14 cellular contexts compared by ENCODE assay signal in the genomic region with DNA sequence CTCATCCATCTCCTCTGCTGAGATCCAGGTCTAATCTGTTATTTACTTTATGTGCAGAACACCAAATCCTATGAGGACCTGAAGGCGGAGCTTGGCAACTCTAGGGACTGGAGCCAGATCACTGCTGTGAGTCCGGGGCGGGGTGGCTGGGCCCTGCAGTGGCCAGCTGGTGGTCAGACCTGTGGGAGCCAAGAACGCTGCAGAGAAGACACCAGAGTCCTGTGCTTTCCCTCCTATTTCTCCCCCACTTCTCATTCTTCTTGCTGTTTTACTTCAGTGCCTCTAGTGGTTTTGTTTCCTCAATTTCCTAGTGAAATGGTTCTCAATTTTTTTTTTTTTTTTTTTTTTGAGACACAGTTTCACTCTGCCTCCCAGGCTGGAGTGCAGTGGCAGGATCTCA. TPM values are rescaled to one million over a fixed set of nuclear protein-coding genes. Genes with fewer than 3 reads are reported as not detected.
A peak's percentile ranks its signal among the peaks of the same experiment; 100 is the strongest.
DNase-seq lines count a peak whose midpoint lies in the region; ATAC-seq, FAIRE-seq and TF ChIP-seq lines count a peak whose summit lies in the region.
"Had no signal": no experiment of that assay in that cellular context is flagged by ENCODE, and none has a peak within 500 bp of the region (broad histone marks: within the 10 kb centered on the region; RNA-seq: fewer than 3 reads in every experiment).

No MANE protein-coding gene starts in this region.

- TF ChIP-seq RAD21 in Ishikawa (IDR thresholded peaks at IDR 0.05; ENCODE audit: low read depth) (no peak), HepG2 (CRISPR knock-in tag; IDR thresholded peaks at IDR 0.05) (no peak)

- no peaks in the 10 kb centered on the region for H4K20me1 ChIP-seq in HepG2 (ENCODE audit: insufficient read depth, low read length)

- H3K27me3 ChIP-seq in HepG2 (ENCODE audit: control insufficient read depth in 1 of 2, insufficient read depth in 2 of 2, low read length in 2 of 2) (no peaks in the 10 kb centered on the region), testis (no peaks in the 10 kb centered on the region)
- H3K27me3 ChIP-seq: dorsolateral prefrontal cortex had no signal

- H3K9ac ChIP-seq in HepG2 (ENCODE audit: insufficient read depth, low read depth, low read length) = no peak overlapping the region

- H2AFZ ChIP-seq in HepG2 (ENCODE audit: low read length) = no peak overlapping the region

- WGBS in HepG2 (ENCODE audit: low lambda C conversion rate) = 93% methylated on average over 4 of the region's 4 CpGs
- WGBS in testis, 2 donors = 51 to 61% methylated on average over 4 of the region's 4 CpGs

- no peak for ATAC-seq in HepG2
- ATAC-seq in HG03460 (IDR thresholded peaks at IDR 0.05; ENCODE audit: unreplicated experiment) = no peak
- ATAC-seq: GM12878, SK-N-SH treated with all-trans-retinoic acid at 6 μM for 48 hours had no signal

- intact Hi-C loops in HepG2 (cut with micrococcal nuclease; ENCODE audit: unreplicated experiment) = no loop called here
- intact Hi-C loops in testis (cut with DNase I; ENCODE audit: low total_unique reads) = no loop called here

- H3K36me3 ChIP-seq in HepG2 (replicated peaks in 1 of 2; ENCODE audit: control insufficient read depth in 1 of 2, insufficient read depth in 2 of 2, low read length in 2 of 2) (peaks cover 41 to 86% of the 10 kb centered on the region in 2 experiments), testis (ENCODE audit: low read depth, missing control alignments) (no peaks in the 10 kb centered on the region)

- no peak for FAIRE-seq in HepG2 (lab: Jason Lieb, UNC)
- FAIRE-seq: GM12878 had no signal

- H3K4me3 ChIP-seq in HepG2 (replicated peaks in 1 of 3; ENCODE audit: insufficient read depth in 1 of 3, low read depth in 2 of 3, low read length in 3 of 3) = no peak overlapping the region
- H3K4me3 ChIP-seq in testis = no peak overlapping the region
- H3K4me3 ChIP-seq: dorsolateral prefrontal cortex, GM12878 had no signal

- in situ Hi-C loops in HepG2 (cut with HindIII; ENCODE audit: extremely low pct_ligation_motif_present, low pct_unique_long_range_greater_than_20kb) = no loop called here

- DNase-seq in SKM-1 (lab: John Stamatoyannopoulos, UW; ENCODE audit: unreplicated experiment) (peak; percentile 14), HepG2 (ENCODE audit: low spot score) (no peak), testis (peak; percentile 61), NCI-H774 (lab: John Stamatoyannopoulos, UW) (no peak), NCI-H146 treated with DMSO at 0.1 percent for 48 hours (lab: John Stamatoyannopoulos, UW; ENCODE audit: unreplicated experiment) (no peak)
- DNase-seq: activated gamma-delta T cell; CD4-positive, CD25-positive, alpha-beta regulatory T cell; occipital lobe had no signal

- TF ChIP-seq POLR2A in HepG2 (IDR thresholded peaks at IDR 0.05; ENCODE audit: insufficient read depth in 1 of 2, low read depth in 2 of 2, low read length in 2 of 2) (no peak), testis (IDR thresholded peaks at IDR 0.05) (no peak)

- TF ChIP-seq CTCF in HepG2 (CRISPR knock-in tag; IDR thresholded peaks at IDR 0.05) (no peak), testis (IDR thresholded peaks at IDR 0.05) (no peak)

- POLR2A ChIA-PET in HepG2 (lab: Yijun Ruan, JAX) = interaction anchor here (0.7 to 1.0 kb wide), 2 partner anchors 19 to 20 kb away, joined by 3 read pairs; a partner anchor contains a TSS

- BruUV-seq in HepG2 (replicated peaks; lab: Mats Ljungman, UMichigan) = no TSS peak

- no peak overlapping the region for H3K4me2 ChIP-seq in HepG2 (ENCODE audit: low read depth, low read length)

- CTCF ChIA-PET in HepG2 (lab: Yijun Ruan, JAX; ENCODE audit: low intra/inter-chr PET ratio, low total read pairs) = no interaction called here

- no peaks in the 10 kb centered on the region for H3K79me2 ChIP-seq in HepG2 (ENCODE audit: insufficient read depth, low read length)

- TF ChIP-seq EP300 in Ishikawa (IDR thresholded peaks at IDR 0.05; ENCODE audit: borderline replicate concordance) (no peak), HepG2 (IDR thresholded peaks at IDR 0.05; ENCODE audit: low read depth in 2 of 2, low read length in 2 of 2) (no peak), HepG2 (CRISPR knock-in tag; IDR thresholded peaks at IDR 0.05; ENCODE audit: borderline replicate concordance) (no peak)

- H3K9me3 ChIP-seq in HepG2 (ENCODE audit: low read length) (no peaks in the 10 kb centered on the region), testis (no peaks in the 10 kb centered on the region)

- H3K4me1 ChIP-seq in HepG2 (ENCODE audit: insufficient read depth, low read length) (peaks cover 35% of the 10 kb centered on the region), testis (peaks cover 3% of the 10 kb centered on the region)

- no peak overlapping the region for H3K27ac ChIP-seq in HepG2 (ENCODE audit: extremely low read length, insufficient read depth, low read length)
- no peak overlapping the region for H3K27ac ChIP-seq in testis

RNA-seq across cellular contexts. Expression of a gene that starts 19.7 kb away (rescaled TPM):
- total RNA-seq in HepG2 (2016; rRNA removed; fragmentation: Illumina TruSeq; extraction: Trizol) = 301 and 337 TPM in 2 replicates
- 59.0 and 67.7 TPM in 2 replicates for total RNA-seq in HepG2 (2016; cell fraction: cytosol; rRNA removed; fragmentation: Illumina TruSeq; extraction: Trizol; ENCODE audit: low read depth)
- 281 and 313 TPM in 2 replicates for total RNA-seq in HepG2 (2016; cell fraction: insoluble cytoplasmic fraction; rRNA removed; fragmentation: Illumina TruSeq; extraction: Trizol)
- 183 and 224 TPM in 2 replicates for total RNA-seq in HepG2 (2016; cell fraction: membrane; rRNA removed; fragmentation: Illumina TruSeq; extraction: Trizol)
- total RNA-seq in HepG2 (2016; cell fraction: nucleus; rRNA removed; fragmentation: Illumina TruSeq; extraction: Trizol) = 188 and 190 TPM in 2 replicates
- 287 and 352 TPM in 2 replicates for polyA plus RNA-seq in HepG2 (2011; rRNA removed)
- 169 and 211 TPM in 2 replicates for polyA plus RNA-seq in HepG2 (2011; cell fraction: cytosol; rRNA removed)
- polyA plus RNA-seq in HepG2 (2011; cell fraction: nucleus; rRNA removed) = 756 and 778 TPM in 2 replicates
- 201 and 249 TPM in 2 replicates for polyA plus RNA-seq in HepG2 (2012)
- 85.6 and 100 TPM in 2 replicates for polyA plus RNA-seq in HepG2 (2016; cell fraction: cytosol; fragmentation: Illumina TruSeq; extraction: Trizol; ENCODE audit: low read depth)
- 215 and 265 TPM in 2 replicates for polyA plus RNA-seq in HepG2 (2016; cell fraction: insoluble cytoplasmic fraction; fragmentation: Illumina TruSeq; extraction: Trizol; ENCODE audit: low read depth)
- 117 and 144 TPM in 2 replicates for polyA plus RNA-seq in HepG2 (2016; cell fraction: membrane; fragmentation: Illumina TruSeq; extraction: Trizol; ENCODE audit: low read depth)
- 336 and 399 TPM in 2 replicates for polyA plus RNA-seq in HepG2 (2016; cell fraction: nucleus; fragmentation: Illumina TruSeq; extraction: Trizol; ENCODE audit: insufficient read depth, low read depth)
- 0.19 and 699 TPM in 2 replicates for polyA minus RNA-seq in HepG2 (2011; rRNA and poly(A)+ RNA removed; ENCODE audit: low replicate concordance)
- 138 and 156 TPM in 2 replicates for polyA minus RNA-seq in HepG2 (2011; cell fraction: cytosol; rRNA and poly(A)+ RNA removed)
- 112 and 120 TPM in 2 replicates for polyA minus RNA-seq in HepG2 (2011; cell fraction: nucleus; rRNA and poly(A)+ RNA removed)
- total RNA-seq in testis = under 1 TPM; 0.50 to 0.71 TPM
- 1.6 TPM for polyA plus RNA-seq in testis (ENCODE audit: insufficient read depth, low read depth, low replicate concordance)
- total RNA-seq: occipital lobe, temporal lobe had no signal

RNA-seq across cellular contexts. Expression of a gene that starts 38.9 kb away (rescaled TPM):
- 78.5 and 91.0 TPM in 2 replicates for total RNA-seq in HepG2 (2016; rRNA removed; fragmentation: Illumina TruSeq; extraction: Trizol)
- total RNA-seq in HepG2 (2016; cell fraction: cytosol; rRNA removed; fragmentation: Illumina TruSeq; extraction: Trizol; ENCODE audit: low read depth) = 61.6 and 62.5 TPM in 2 replicates
- 72.7 and 92.2 TPM in 2 replicates for total RNA-seq in HepG2 (2016; cell fraction: insoluble cytoplasmic fraction; rRNA removed; fragmentation: Illumina TruSeq; extraction: Trizol)
- total RNA-seq in HepG2 (2016; cell fraction: membrane; rRNA removed; fragmentation: Illumina TruSeq; extraction: Trizol) = 98.7 and 108 TPM in 2 replicates
- total RNA-seq in HepG2 (2016; cell fraction: nucleus; rRNA removed; fragmentation: Illumina TruSeq; extraction: Trizol) = 63.4 and 77.8 TPM in 2 replicates
- 268 and 270 TPM in 2 replicates for polyA plus RNA-seq in HepG2 (2011; rRNA removed)
- polyA plus RNA-seq in HepG2 (2011; cell fraction: cytosol; rRNA removed) = 216 and 257 TPM in 2 replicates
- polyA plus RNA-seq in HepG2 (2011; cell fraction: nucleus; rRNA removed) = 595 and 749 TPM in 2 replicates
- polyA plus RNA-seq in HepG2 (2012) = 72.7 and 87.5 TPM in 2 replicates
- polyA plus RNA-seq in HepG2 (2016; cell fraction: cytosol; fragmentation: Illumina TruSeq; extraction: Trizol; ENCODE audit: low read depth) = 60.8 and 65.7 TPM in 2 replicates
- 106 and 117 TPM in 2 replicates for polyA plus RNA-seq in HepG2 (2016; cell fraction: insoluble cytoplasmic fraction; fragmentation: Illumina TruSeq; extraction: Trizol; ENCODE audit: low read depth)
- 114 and 123 TPM in 2 replicates for polyA plus RNA-seq in HepG2 (2016; cell fraction: membrane; fragmentation: Illumina TruSeq; extraction: Trizol; ENCODE audit: low read depth)
- 131 and 137 TPM in 2 replicates for polyA plus RNA-seq in HepG2 (2016; cell fraction: nucleus; fragmentation: Illumina TruSeq; extraction: Trizol; ENCODE audit: insufficient read depth, low read depth)
- 139 and 364 TPM in 2 replicates for polyA minus RNA-seq in HepG2 (2011; rRNA and poly(A)+ RNA removed; ENCODE audit: low replicate concordance)
- polyA minus RNA-seq in HepG2 (2011; cell fraction: cytosol; rRNA and poly(A)+ RNA removed) = 88.3 and 92.0 TPM in 2 replicates
- 159 and 160 TPM in 2 replicates for polyA minus RNA-seq in HepG2 (2011; cell fraction: nucleus; rRNA and poly(A)+ RNA removed)
- 10 to 100 TPM; 60.7 to 87.3 TPM for total RNA-seq in testis
- polyA plus RNA-seq in testis (ENCODE audit: insufficient read depth, low read depth, low replicate concordance) = 65.2 TPM

RNA-seq across cellular contexts. Expression of a gene that starts 56.5 kb away (rescaled TPM):
- 0.21 and 0.33 TPM in 2 replicates for total RNA-seq in HepG2 (2016; rRNA removed; fragmentation: Illumina TruSeq; extraction: Trizol)
- 0.26 and 0.51 TPM in 2 replicates for total RNA-seq in HepG2 (2016; cell fraction: cytosol; rRNA removed; fragmentation: Illumina TruSeq; extraction: Trizol; ENCODE audit: low read depth)
- 0.18 and 0.22 TPM in 2 replicates for total RNA-seq in HepG2 (2016; cell fraction: insoluble cytoplasmic fraction; rRNA removed; fragmentation: Illumina TruSeq; extraction: Trizol)
- total RNA-seq in HepG2 (2016; cell fraction: membrane; rRNA removed; fragmentation: Illumina TruSeq; extraction: Trizol) = 0.31 TPM in 2 replicates
- total RNA-seq in HepG2 (2016; cell fraction: nucleus; rRNA removed; fragmentation: Illumina TruSeq; extraction: Trizol) = 0.19 and 0.71 TPM in 2 replicates
- 2.3 and 2.5 TPM in 2 replicates for polyA plus RNA-seq in HepG2 (2011; rRNA removed)
- 1.1 and 1.2 TPM in 2 replicates for polyA plus RNA-seq in HepG2 (2011; cell fraction: cytosol; rRNA removed)
- polyA plus RNA-seq in HepG2 (2011; cell fraction: nucleus; rRNA removed) = 11.6 and 19.0 TPM in 2 replicates
- polyA plus RNA-seq in HepG2 (2012) = 1.5 and 3.8 TPM in 2 replicates
- polyA plus RNA-seq in HepG2 (2016; cell fraction: cytosol; fragmentation: Illumina TruSeq; extraction: Trizol; ENCODE audit: low read depth) = 0.26 and 0.40 TPM in 2 replicates
- 0.09 and 0.23 TPM in 2 replicates for polyA plus RNA-seq in HepG2 (2016; cell fraction: insoluble cytoplasmic fraction; fragmentation: Illumina TruSeq; extraction: Trizol; ENCODE audit: low read depth)
- polyA plus RNA-seq in HepG2 (2016; cell fraction: membrane; fragmentation: Illumina TruSeq; extraction: Trizol; ENCODE audit: low read depth) = 0.26 and 0.42 TPM in 2 replicates
- 0.23 and 0.79 TPM in 2 replicates for polyA plus RNA-seq in HepG2 (2016; cell fraction: nucleus; fragmentation: Illumina TruSeq; extraction: Trizol; ENCODE audit: insufficient read depth, low read depth)
- polyA minus RNA-seq in HepG2 (2011; rRNA and poly(A)+ RNA removed; ENCODE audit: low replicate concordance) = 0.14 and 2.9 TPM in 2 replicates
- 0.35 and 1.5 TPM in 2 replicates for polyA minus RNA-seq in HepG2 (2011; cell fraction: cytosol; rRNA and poly(A)+ RNA removed)
- polyA minus RNA-seq in HepG2 (2011; cell fraction: nucleus; rRNA and poly(A)+ RNA removed) = 3.7 and 5.4 TPM in 2 replicates
- 10 to 100 TPM; 12.7 to 32.3 TPM for total RNA-seq in testis
- 2.8 TPM for polyA plus RNA-seq in testis (ENCODE audit: insufficient read depth, low read depth, low replicate concordance)

Comparison
In these comparisons a context has a peak if more than half of its experiments do, and no peak if none do; other contexts are left out.
1. DNase-seq: peak in SKM-1 (single experiment) and testis (single experiment); none in HepG2 (single experiment), NCI-H774 (single experiment) and NCI-H146 treated with DMSO at 0.1 percent for 48 hours (single experiment).
2. RNA of a gene that starts 19.7 kb away (total RNA-seq): 59.0 to 337 TPM in HepG2; 0.50 to 0.71 TPM in testis; every median in the first group is over 10 times any median in the second.
3. RNA of a gene that starts 56.5 kb away (total RNA-seq): 12.7 to 32.3 TPM in testis; 0.18 to 0.71 TPM in HepG2; every median in the first group is over 4 times any median in the second.